1 cellular context compared by ENCODE assay signal in genomic region chr3:40452057-40452456, GRCh38.
TF ChIP-seq lines count a peak whose summit lies in the region.

No MANE protein-coding gene starts in this region.

TF ChIP-seq in GM12878, 131 proteins besides CTCF, POLR2A, EP300 and RAD21:
- TF ChIP-seq, protein P1, sequence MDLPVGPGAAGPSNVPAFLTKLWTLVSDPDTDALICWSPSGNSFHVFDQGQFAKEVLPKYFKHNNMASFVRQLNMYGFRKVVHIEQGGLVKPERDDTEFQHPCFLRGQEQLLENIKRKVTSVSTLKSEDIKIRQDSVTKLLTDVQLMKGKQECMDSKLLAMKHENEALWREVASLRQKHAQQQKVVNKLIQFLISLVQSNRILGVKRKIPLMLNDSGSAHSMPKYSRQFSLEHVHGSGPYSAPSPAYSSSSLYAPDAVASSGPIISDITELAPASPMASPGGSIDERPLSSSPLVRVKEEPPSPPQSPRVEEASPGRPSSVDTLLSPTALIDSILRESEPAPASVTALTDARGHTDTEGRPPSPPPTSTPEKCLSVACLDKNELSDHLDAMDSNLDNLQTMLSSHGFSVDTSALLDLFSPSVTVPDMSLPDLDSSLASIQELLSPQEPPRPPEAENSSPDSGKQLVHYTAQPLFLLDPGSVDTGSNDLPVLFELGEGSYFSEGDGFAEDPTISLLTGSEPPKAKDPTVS (IDR thresholded peaks at IDR 0.05; ENCODE audit: low read depth, low read length): no peak
- TF ChIP-seq ESRRA (IDR thresholded peaks at IDR 0.05; ENCODE audit: low read length) (no peak), ZNF274 (IDR thresholded peaks at IDR 0.05; ENCODE audit: insufficient read depth, insufficient read length) (no peak), NR2C1 (IDR thresholded peaks at IDR 0.05) (no peak), HDAC6 (IDR thresholded peaks at IDR 0.05; ENCODE audit: unreplicated experiment) (no peak)
